ENCODE assay signal across 8 cellular contexts in the genomic region with DNA sequence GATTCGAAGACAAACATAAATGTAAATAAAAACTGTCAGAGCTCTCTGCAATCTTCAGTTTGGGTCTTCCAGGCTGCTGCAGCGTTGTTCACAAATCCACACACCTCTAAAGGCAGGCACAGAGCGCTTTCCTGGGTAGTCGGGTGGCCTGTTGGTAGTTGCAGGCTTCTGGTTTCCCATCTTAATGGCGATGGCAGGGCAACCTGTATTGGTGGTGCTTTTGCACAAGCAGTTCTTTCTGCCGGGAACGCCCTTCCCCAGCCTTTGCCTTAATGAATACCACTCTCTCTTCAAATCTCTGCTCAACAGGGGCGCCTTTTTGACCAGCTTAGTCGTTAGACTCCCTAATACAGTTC. TPM values are rescaled to one million over a fixed set of nuclear protein-coding genes. Genes with fewer than 3 reads are reported as not detected.
DNase-seq lines count a peak whose midpoint lies in the region; ATAC-seq and TF ChIP-seq lines count a peak whose summit lies in the region.

No MANE protein-coding gene starts in this region.

- H3K9me3 Mint-ChIP-seq in T-helper 2 cell treated with Interferon-gamma antibody and Interleukin-4, amounts not matched to agents 5 μg/mL and 100 μg/mL, for 36 hours, result no peaks in the 10 kb centered on the region

- H3K4me3 Mint-ChIP-seq in T-helper 2 cell treated with Interferon-gamma antibody and Interleukin-4, amounts not matched to agents 5 μg/mL and 100 μg/mL, for 36 hours, result peak overlapping the region; percentile 93

- H3K36me3 Mint-ChIP-seq in T-helper 2 cell treated with Interferon-gamma antibody and Interleukin-4, amounts not matched to agents 5 μg/mL and 100 μg/mL, for 36 hours (ENCODE audit: low read depth), result peaks cover 5% of the 10 kb centered on the region

- H3K27ac ChIP-seq in HCT116 (ENCODE audit: low read depth, low read length), result peak overlapping the region; percentile 56
- H3K27ac ChIP-seq in fibroblast of lung (ENCODE audit: insufficient read depth, low read length), result peak overlapping the region; percentile 99

- H3K79me2 ChIP-seq in HCT116 (ENCODE audit: insufficient read depth, low read length) (peaks cover 4% of the 10 kb centered on the region; the same call in 1 of the 2 replicates), fibroblast of lung (ENCODE audit: control insufficient read depth, insufficient read depth, low read length) (peaks cover 7% of the 10 kb centered on the region)

- H3K4me1 Mint-ChIP-seq in T-helper 2 cell treated with Interferon-gamma antibody and Interleukin-4, amounts not matched to agents 5 μg/mL and 100 μg/mL, for 36 hours (ENCODE audit: low read depth), result peaks cover 14% of the 10 kb centered on the region

- H3K4me2 ChIP-seq in HCT116 (ENCODE audit: low read length) (peak overlapping the region; percentile 89), fibroblast of lung (ENCODE audit: extremely low read depth, insufficient read depth, low read length) (peak overlapping the region; percentile 98)

- ATAC-seq in HCT116, result peak; percentile 3

- no peaks in the 10 kb centered on the region for H3K27me3 ChIP-seq in BE2C
- no peaks in the 10 kb centered on the region for H3K27me3 ChIP-seq in HCT116 (ENCODE audit: insufficient read depth, low read length)
- H3K27me3 ChIP-seq in fibroblast of lung (ENCODE audit: control insufficient read depth, insufficient read depth, low read length), result no peaks in the 10 kb centered on the region

- H3K27me3 Mint-ChIP-seq in T-helper 2 cell treated with Interferon-gamma antibody and Interleukin-4, amounts not matched to agents 5 μg/mL and 100 μg/mL, for 36 hours (ENCODE audit: low read depth), result peaks cover 2% of the 10 kb centered on the region

- TF ChIP-seq POLR2A in HCT116 (IDR thresholded peaks at IDR 0.05; ENCODE audit: borderline replicate concordance, extremely low read depth, insufficient read depth, insufficient read length), result no peak

- DNase-seq in BE2C (peak; percentile 29), HCT116 (ENCODE audit: low read depth, low spot score) (no peak), fibroblast of lung (ENCODE audit: low read depth in 2 of 2) (no peak), occipital lobe (lab: John Stamatoyannopoulos, UW) (peak; percentile 42), NCI-H2081 treated with DMSO at 0.1 percent for 48 hours (lab: John Stamatoyannopoulos, UW) (no peak), NCI-H128 (lab: John Stamatoyannopoulos, UW; ENCODE audit: unreplicated experiment) (no peak), middle frontal gyrus (ENCODE audit: extremely low spot score, low spot score) (no peak)
- peak; percentile 5 for DNase-seq in T-helper 2 cell treated with Interferon-gamma antibody and Interleukin-4, amounts not matched to agents 5 μg/mL and 100 μg/mL, for 36 hours (ENCODE audit: low spot score)

- H4K20me1 ChIP-seq in HCT116 (ENCODE audit: insufficient read depth) (no peaks in the 10 kb centered on the region), fibroblast of lung (ENCODE audit: control insufficient read depth, extremely low read depth, insufficient read depth, low read length) (no peaks in the 10 kb centered on the region)

- RAD21 ChIA-PET in HCT116 (lab: Charles Lee; ENCODE audit: low non-redundant PET in 1 of 2, low total read pairs in 2 of 2, uncharacterized antibody in 2 of 2, unreplicated experiment in 2 of 2), result no interaction called here

- intact Hi-C loops in HCT116 (cut with micrococcal nuclease), result loop anchor here (2.0 kb wide), 1 partner anchor 75 kb away; no protein-coding TSS in a partner anchor

- H3K4me1 ChIP-seq in BE2C (peaks cover 4% of the 10 kb centered on the region; the same call in 1 of the 2 replicates), HCT116 (ENCODE audit: control insufficient read depth in 1 of 2, insufficient read depth in 2 of 2, low read length in 2 of 2) (peaks cover 9 to 16% of the 10 kb centered on the region in 2 experiments; a peak in 3 of 4 replicates), fibroblast of lung (ENCODE audit: control insufficient read depth, extremely low read depth, insufficient read depth, low read length) (no peaks in the 10 kb centered on the region)

- no peak overlapping the region for H2AFZ ChIP-seq in HCT116 (ENCODE audit: low read depth, low read length, poor library complexity, severe bottlenecking)
- peak overlapping the region; percentile 91 for H2AFZ ChIP-seq in fibroblast of lung (ENCODE audit: low read length)

- no peaks in the 10 kb centered on the region for H3K9me2 ChIP-seq in HCT116 (ENCODE audit: insufficient read depth)

- CTCF ChIA-PET in HCT116 (lab: Charles Lee), result no interaction called here

- POLR2A ChIA-PET in HCT116 (lab: Charles Lee), result no interaction called here

- no peaks in the 10 kb centered on the region for H3K36me3 ChIP-seq in BE2C
- no peaks in the 10 kb centered on the region for H3K36me3 ChIP-seq in HCT116 (ENCODE audit: control insufficient read depth in 1 of 2, insufficient read depth in 2 of 2, low read length in 2 of 2)
- no peaks in the 10 kb centered on the region for H3K36me3 ChIP-seq in fibroblast of lung (ENCODE audit: control insufficient read depth, insufficient read depth, low read length)

- peak overlapping the region; percentile 74 for H3K9ac ChIP-seq in HCT116 (ENCODE audit: low read length)
- no peak overlapping the region for H3K9ac ChIP-seq in fibroblast of lung (ENCODE audit: insufficient read depth, low read length)

- H3K27ac Mint-ChIP-seq in T-helper 2 cell treated with Interferon-gamma antibody and Interleukin-4, amounts not matched to agents 5 μg/mL and 100 μg/mL, for 36 hours, result peak overlapping the region; percentile 95

- BruUV-seq in HCT116 (replicated peaks; lab: Mats Ljungman, UMichigan), result TSS peak; percentile 92

- H3K9me3 ChIP-seq in BE2C (no peaks in the 10 kb centered on the region), HCT116 (ENCODE audit: control insufficient read depth in 1 of 2, insufficient read depth in 1 of 2, low read depth in 1 of 2, low read length in 2 of 2) (no peaks in the 10 kb centered on the region), fibroblast of lung (ENCODE audit: control insufficient read depth, insufficient read depth, low read depth, low read length) (no peaks in the 10 kb centered on the region)

- peak overlapping the region; percentile 94 for H3K4me3 ChIP-seq in BE2C (ENCODE audit: low read depth, low read length)
- peak overlapping the region; percentile 84 to 86 for H3K4me3 ChIP-seq in HCT116 (replicated peaks in 1 of 2; ENCODE audit: low read depth in 1 of 2, low read length in 2 of 2)
- H3K4me3 ChIP-seq in fibroblast of lung (replicated peaks in 1 of 4; ENCODE audit: control extremely low read depth in 1 of 4, insufficient read depth in 1 of 4, low read depth in 3 of 4, low read length in 4 of 4), result peak overlapping the region; percentile 85 to 95 (median 87)

- TF ChIP-seq RAD21 in HCT116 (IDR thresholded peaks at IDR 0.05; ENCODE audit: low read depth), result no peak

- TF ChIP-seq CTCF in BE2C (IDR thresholded peaks at IDR 0.05; ENCODE audit: low read depth, low read length), result no peak
- no peak for TF ChIP-seq CTCF in HCT116 (IDR thresholded peaks at IDR 0.05 in 2 of 3, conservative IDR thresholded peaks at IDR 0.05 in 1 of 3; ENCODE audit: borderline replicate concordance in 1 of 3, insufficient read depth in 1 of 3, low read depth in 2 of 3, low read length in 2 of 3)
- TF ChIP-seq CTCF in fibroblast of lung (conservative IDR thresholded peaks at IDR 0.05 in 1 of 2, IDR thresholded peaks at IDR 0.05 in 1 of 2; ENCODE audit: low read depth in 1 of 2, low read length in 2 of 2), result no peak

TF ChIP-seq in HCT116, 20 proteins besides CTCF, POLR2A, EP300 and RAD21:
- TF ChIP-seq ZFX (IDR thresholded peaks at IDR 0.05) (no peak), JUND (IDR thresholded peaks at IDR 0.05) (no peak), SP1 (IDR thresholded peaks at IDR 0.05; ENCODE audit: low read depth) (no peak), FOSL1 (IDR thresholded peaks at IDR 0.05; ENCODE audit: low read depth) (no peak), EZH2phosphoT487 (IDR thresholded peaks at IDR 0.05; ENCODE audit: borderline replicate concordance) (no peak), CBX3 (IDR thresholded peaks at IDR 0.05; ENCODE audit: low read depth) (no peak)
- TF ChIP-seq, protein P1, sequence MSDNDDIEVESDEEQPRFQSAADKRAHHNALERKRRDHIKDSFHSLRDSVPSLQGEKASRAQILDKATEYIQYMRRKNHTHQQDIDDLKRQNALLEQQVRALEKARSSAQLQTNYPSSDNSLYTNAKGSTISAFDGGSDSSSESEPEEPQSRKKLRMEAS (IDR thresholded peaks at IDR 0.05), result no peak
TF ChIP-seq in HCT116: peak in this region for 0.

RNA-seq across cellular contexts. Expression of gene IFT52, which starts 0.7 kb away (rescaled TPM):
- 41.4 TPM for polyA plus RNA-seq in BE2C (2012; ENCODE audit: insufficient read depth, insufficient read length, low read depth)
- total RNA-seq in HCT116 (2021; ENCODE audit: unreplicated experiment), result 29.0 TPM
- polyA plus RNA-seq in HCT116 (2012), result 22.1 and 22.5 TPM in 2 replicates
- total RNA-seq in fibroblast of lung, result 38.8 and 44.2 TPM in 2 replicates
- 38.3 and 41.9 TPM in 2 replicates for polyA plus RNA-seq in fibroblast of lung
- 30.0 and 34.1 TPM in 2 replicates for polyA plus RNA-seq in fibroblast of lung (2012)
- polyA minus RNA-seq in fibroblast of lung (ENCODE audit: low replicate concordance), result 35.5 and 39.5 TPM in 2 replicates
- total RNA-seq in occipital lobe, result 56.8 TPM

RNA-seq across cellular contexts. Expression of gene SGK2, which starts 31.2 kb away (rescaled TPM):
- 0.54 TPM for polyA plus RNA-seq in BE2C (2012; ENCODE audit: insufficient read depth, insufficient read length, low read depth)
- total RNA-seq in HCT116 (2021; ENCODE audit: unreplicated experiment) (2.3 TPM), fibroblast of lung (0.26 and 0.66 TPM in 2 replicates), occipital lobe (not detected)
- polyA plus RNA-seq in HCT116 (2012), result 2.2 TPM in 2 replicates
- 0.05 TPM in 1 of 2 replicates, not detected in the other for polyA plus RNA-seq in fibroblast of lung
- polyA plus RNA-seq in fibroblast of lung (2012), result 0.07 TPM in 1 of 2 replicates, not detected in the other
- not detected in 2 replicates for polyA minus RNA-seq in fibroblast of lung (ENCODE audit: low replicate concordance)

Comparison
In these comparisons a context has a peak if more than half of its experiments do, and no peak if none do; other contexts are left out.
1. DNase-seq: peak in BE2C (single experiment), T-helper 2 cell treated with Interferon-gamma antibody and Interleukin-4, amounts not matched to agents 5 μg/mL and 100 μg/mL, for 36 hours (single experiment) and occipital lobe (single experiment); none in HCT116 (single experiment), fibroblast of lung (0 of 2), NCI-H2081 treated with DMSO at 0.1 percent for 48 hours (single experiment), NCI-H128 (single experiment) and middle frontal gyrus (single experiment).
2. Peak in every context shown above with its lines, with median percentiles within 50 percentile points of each other: H3K4me3 ChIP-seq.